ENCODE assay signal across 14 cellular contexts in genomic region chr2:69464575-69464974, GRCh38. TPM values are rescaled to one million over a fixed set of nuclear protein-coding genes. Genes with fewer than 3 reads are reported as not detected.
A peak's percentile ranks its signal among the peaks of the same experiment; 100 is the strongest.
DNase-seq lines count a peak whose midpoint lies in the region; ATAC-seq and TF ChIP-seq lines count a peak whose summit lies in the region.
"Had no signal": no experiment of that assay in that cellular context is flagged by ENCODE, and none has a peak within 500 bp of the region (broad histone marks: within the 10 kb centered on the region; RNA-seq: fewer than 3 reads in every experiment).

No MANE protein-coding gene starts in this region.

- TF ChIP-seq POLR2A in lower leg skin (IDR thresholded peaks at IDR 0.05): no peak

- no peaks in the 10 kb centered on the region for H3K9me3 Mint-ChIP-seq in stimulated activated naive CD8-positive, alpha-beta T cell treated with anti-CD3 and anti-CD28 coated beads, Interleukin-15, amount 100 ng/mL, for 72 hours
- H3K9me3 Mint-ChIP-seq: naive B cell had no signal

- peaks cover 22% of the 10 kb centered on the region for H3K4me1 Mint-ChIP-seq in stimulated activated naive CD8-positive, alpha-beta T cell treated with anti-CD3 and anti-CD28 coated beads, Interleukin-15, amount 100 ng/mL, for 72 hours
- H3K4me1 Mint-ChIP-seq: naive B cell had no signal

- intact Hi-C loops in lower leg skin (cut with DNase I; ENCODE audit: low total_unique reads): no loop called here

- no peak overlapping the region for H3K27ac Mint-ChIP-seq in stimulated activated naive CD8-positive, alpha-beta T cell treated with anti-CD3 and anti-CD28 coated beads, Interleukin-15, amount 100 ng/mL, for 72 hours

- TF ChIP-seq CTCF in coronary artery (IDR thresholded peaks at IDR 0.05): no peak
- TF ChIP-seq CTCF in lower leg skin (IDR thresholded peaks at IDR 0.05): no peak

- no peak for DNase-seq in stimulated activated naive CD8-positive, alpha-beta T cell treated with anti-CD3 and anti-CD28 coated beads, Interleukin-15, amount 100 ng/mL, for 72 hours
- DNase-seq in stimulated activated naive CD8-positive, alpha-beta T cell treated with anti-CD3 and anti-CD28 coated beads, Interleukin-15, Interleukin-2, amounts not matched to agents 100 U/mL and 50 U/mL, for 24 hours: no peak
- DNase-seq in coronary artery (ENCODE audit: low spot score) (peak; percentile 75), lower leg skin (ENCODE audit: low spot score in 2 of 2) (peak; percentile 73 to 88), activated gamma-delta T cell (lab: John Stamatoyannopoulos, UW) (no peak), A172 (ENCODE audit: low spot score) (no peak), RPMI8226 (no peak)
- DNase-seq: activated naive CD4-positive, alpha-beta T cell treated with anti-CD3 and anti-CD28 coated beads, Interleukin-2, amount 50 U/mL, for 16 hours; Karpas-422; naive B cell; NCI-H510A had no signal

- no peaks in the 10 kb centered on the region for H3K27me3 Mint-ChIP-seq in stimulated activated naive CD8-positive, alpha-beta T cell treated with anti-CD3 and anti-CD28 coated beads, Interleukin-15, amount 100 ng/mL, for 72 hours
- H3K27me3 Mint-ChIP-seq: naive B cell had no signal

- ATAC-seq in stimulated activated naive CD8-positive, alpha-beta T cell treated with anti-CD3 and anti-CD28 coated beads, Interleukin-15, amount 100 ng/mL, for 72 hours: peak; percentile 37
- ATAC-seq in stimulated activated naive CD8-positive, alpha-beta T cell treated with anti-CD3 and anti-CD28 coated beads, Interleukin-15, Interleukin-2, amounts not matched to agents 100 U/mL and 50 U/mL, for 24 hours: no peak
- ATAC-seq in HG02885 (IDR thresholded peaks at IDR 0.05; ENCODE audit: poor library complexity, unreplicated experiment): no peak
- ATAC-seq: HCT116 had no signal

- no peak overlapping the region for H3K4me3 Mint-ChIP-seq in stimulated activated naive CD8-positive, alpha-beta T cell treated with anti-CD3 and anti-CD28 coated beads, Interleukin-15, amount 100 ng/mL, for 72 hours
- H3K4me3 Mint-ChIP-seq: naive B cell had no signal

- 34 to 39% methylated on average over 3 of the region's 3 CpGs for WGBS in lower leg skin, 2 donors

- peak overlapping the region in 1 of 2 donors; percentile 52 for H3K27ac ChIP-seq in coronary artery
- H3K27ac ChIP-seq: BLaER1 treated with 17β-estradiol and CSF1 and Interleukin-3, amounts not matched to agents 10 nM and 100 nM had no signal

- no peak overlapping the region for H3K4me3 ChIP-seq in coronary artery
- no peak overlapping the region for H3K4me3 ChIP-seq in lower leg skin (ENCODE audit: low read depth, poor library complexity, severe bottlenecking)
- H3K4me3 ChIP-seq: BLaER1 treated with 17β-estradiol and CSF1 and Interleukin-3, amounts not matched to agents 10 nM and 100 nM had no signal

RNA-seq across cellular contexts. Expression of gene NFU1, which starts 27.3 kb away (rescaled TPM):
- 10 to 100 TPM; 12.8 to 28.1 (median 17.9) TPM for total RNA-seq in lower leg skin
- 92.9 and 185 TPM in 2 replicates for total RNA-seq in A172 (2014; rRNA removed; shearing (Covaris generic))

Comparison
In these comparisons a context has a peak if more than half of its experiments do, and no peak if none do; other contexts are left out.
1. DNase-seq: peak in coronary artery (single experiment) and lower leg skin (2 of 2); none in stimulated activated naive CD8-positive, alpha-beta T cell treated with anti-CD3 and anti-CD28 coated beads, Interleukin-15, amount 100 ng/mL, for 72 hours (0 of 2), stimulated activated naive CD8-positive, alpha-beta T cell treated with anti-CD3 and anti-CD28 coated beads, Interleukin-15, Interleukin-2, amounts not matched to agents 100 U/mL and 50 U/mL, for 24 hours (single experiment), activated gamma-delta T cell (single experiment), A172 (single experiment) and RPMI8226 (single experiment).